In genomic region chr2:23401427-23402204, GRCh38 we compare ENCODE assay signal across 18 cellular contexts. TPM values are rescaled to one million over a fixed set of nuclear protein-coding genes. Genes with fewer than 3 reads are reported as not detected.
DNase-seq lines count a peak whose midpoint lies in the region; ATAC-seq and TF ChIP-seq lines count a peak whose summit lies in the region.
"Had no signal": no experiment of that assay in that cellular context is flagged by ENCODE, and none has a peak within 500 bp of the region (broad histone marks: within the 10 kb centered on the region; RNA-seq: fewer than 3 reads in every experiment).

No MANE protein-coding gene starts in this region.

- POLR2A ChIA-PET in Panc1 (lab: Charles Lee), result no interaction called here

- no TSS peak for BruUV-seq in Panc1 (replicated peaks; lab: Mats Ljungman, UMichigan)

- peak overlapping the region; percentile 49 for H3K27ac Mint-ChIP-seq in nephron progenitor cell
- H3K27ac Mint-ChIP-seq: CD4-positive, alpha-beta memory T cell had no signal

- in situ Hi-C loops in Panc1 (cut with HindIII; ENCODE audit: low pct_unique_long_range_greater_than_20kb, low sequenced_read_pairs), result no loop called here

- H3K36me3 ChIP-seq in Panc1 (ENCODE audit: control insufficient read depth, insufficient read depth, low read length), result no peaks in the 10 kb centered on the region
- no peaks in the 10 kb centered on the region for H3K36me3 ChIP-seq in esophagus squamous epithelium
- H3K36me3 ChIP-seq: BE2C, Peyer's patch had no signal

- H3K36me3 Mint-ChIP-seq in nephron progenitor cell (ENCODE audit: low read depth), result peaks cover 5% of the 10 kb centered on the region
- H3K36me3 Mint-ChIP-seq: CD4-positive, alpha-beta memory T cell had no signal

- H3K27me3 Mint-ChIP-seq in nephron progenitor cell (ENCODE audit: low read depth, poor library complexity), result peaks cover 6% of the 10 kb centered on the region

- H3K9me3 ChIP-seq in Panc1 (ENCODE audit: control insufficient read depth, insufficient read depth, low read depth, low read length), result no peaks in the 10 kb centered on the region
- no peaks in the 10 kb centered on the region for H3K9me3 ChIP-seq in esophagus squamous epithelium
- H3K9me3 ChIP-seq: BE2C, Peyer's patch had no signal

- no peak for TF ChIP-seq POLR2A in esophagus squamous epithelium (IDR thresholded peaks at IDR 0.05)

- intact Hi-C loops in Panc1 (cut with micrococcal nuclease; ENCODE audit: unreplicated experiment) (no loop called here), esophagus squamous epithelium (cut with DNase I) (no loop called here)

- no peaks in the 10 kb centered on the region for H3K27me3 ChIP-seq in Panc1 (ENCODE audit: control insufficient read depth, insufficient read depth, low read length)
- H3K27me3 ChIP-seq in esophagus squamous epithelium, result no peaks in the 10 kb centered on the region
- H3K27me3 ChIP-seq: BE2C, Peyer's patch had no signal

- CTCF ChIA-PET in Panc1 (lab: Charles Lee), result no interaction called here

- H3K27ac ChIP-seq in Panc1 (ENCODE audit: low read length) (no peak overlapping the region), esophagus squamous epithelium (peak overlapping the region in 3 of 4 donors; percentile 14 to 44 (median 37))
- H3K27ac ChIP-seq: 22Rv1, Peyer's patch had no signal

- DNase-seq in DMS53 (lab: John Stamatoyannopoulos, UW) (peak; percentile 16), DMS53 treated with DMSO at 0.1 percent for 48 hours (lab: John Stamatoyannopoulos, UW; ENCODE audit: unreplicated experiment) (no peak), Panc1 (ENCODE audit: low read depth, low spot score) (no peak), esophagus squamous epithelium (lab: John Stamatoyannopoulos, UW) (no peak), nephron progenitor cell (no peak), Kasumi-1 (lab: John Stamatoyannopoulos, UW) (no peak)
- DNase-seq: BE2C; Calu3; CD4-positive, alpha-beta memory T cell; DMS79; NCI-H1436; NCI-H2029; NCI-H524 treated with DMSO at 0.1 percent for 48 hours; Right ventricle myocardium superior had no signal

- H3K4me1 Mint-ChIP-seq in nephron progenitor cell, result peaks cover 23% of the 10 kb centered on the region

- H3K4me1 ChIP-seq in Panc1 (ENCODE audit: control insufficient read depth, insufficient read depth, low read length), result peaks cover 25% of the 10 kb centered on the region
- H3K4me1 ChIP-seq in esophagus squamous epithelium, result peaks cover 16 to 38% (median 18%) of the 10 kb centered on the region in 3 donors

- WGBS in esophagus squamous epithelium, 2 donors, result 51 to 60% methylated on average over 5 to 9 of the region's 14 CpGs

- H3K4me3 ChIP-seq in Panc1 (ENCODE audit: low read depth in 2 of 2, low read length in 2 of 2), result no peak overlapping the region
- no peak overlapping the region for H3K4me3 ChIP-seq in esophagus squamous epithelium
- H3K4me3 ChIP-seq: Peyer's patch had no signal

- no peak overlapping the region for H3K4me3 Mint-ChIP-seq in nephron progenitor cell
- H3K4me3 Mint-ChIP-seq: CD4-positive, alpha-beta memory T cell had no signal

- TF ChIP-seq CTCF in Panc1 (IDR thresholded peaks at IDR 0.05) (no peak), esophagus squamous epithelium (IDR thresholded peaks at IDR 0.05) (no peak), nephron progenitor cell (IDR thresholded peaks at IDR 0.05) (no peak)

- no peaks in the 10 kb centered on the region for H3K9me3 Mint-ChIP-seq in nephron progenitor cell
- H3K9me3 Mint-ChIP-seq: CD4-positive, alpha-beta memory T cell had no signal

- ATAC-seq in Panc1, result 0 out of 2 replicates have a peak, but pooled peaks have one; percentile 28
- no peak for ATAC-seq in GM18868 (IDR thresholded peaks at IDR 0.05; ENCODE audit: unreplicated experiment)
- no peak for ATAC-seq in GM21390 (IDR thresholded peaks at IDR 0.05; ENCODE audit: unreplicated experiment)

RNA-seq across cellular contexts. Expression of gene KLHL29, which starts 16.6 kb away (rescaled TPM):
- total RNA-seq in Panc1 (2021; ENCODE audit: unreplicated experiment) (7.7 TPM), esophagus squamous epithelium (10 to 100 TPM in 1 of 4 donors, 1 to 10 TPM in 3; 3.4 to 11.8 (median 5.9) TPM)
- 8.2 TPM for polyA plus RNA-seq in Panc1 (2012; ENCODE audit: insufficient read length)
